ENCODE assay signal across 8 cellular contexts in the genomic region with DNA sequence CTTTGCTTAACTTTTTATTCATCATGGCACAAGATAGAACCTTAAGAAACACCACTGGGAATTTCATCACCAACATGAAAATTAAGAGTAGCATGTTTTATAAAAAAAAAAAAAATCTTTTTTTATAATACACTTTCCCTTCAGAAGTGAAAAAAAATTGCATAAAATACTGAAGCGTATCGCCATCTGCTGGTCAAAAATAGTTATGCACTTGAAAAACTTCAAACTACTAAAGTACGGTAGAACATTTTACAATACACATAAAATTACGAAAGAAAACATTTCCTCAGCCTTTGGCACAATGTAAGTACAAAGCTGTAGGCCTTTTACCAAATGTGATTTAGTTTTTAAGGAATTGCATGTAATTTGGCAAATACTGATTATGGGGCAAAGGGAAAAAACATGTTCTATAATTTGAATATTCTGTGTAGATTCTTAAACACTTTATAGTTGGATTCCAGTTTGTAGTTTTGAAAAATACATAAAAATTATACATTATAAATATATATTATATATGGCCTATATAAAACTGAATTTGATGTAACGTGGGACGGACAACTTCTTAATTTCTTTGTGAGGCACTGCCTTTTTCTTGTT. TPM values are rescaled to one million over a fixed set of nuclear protein-coding genes. Genes with fewer than 3 reads are reported as not detected.
DNase-seq lines count a peak whose midpoint lies in the region; ATAC-seq and TF ChIP-seq lines count a peak whose summit lies in the region.

No MANE protein-coding gene starts in this region.

- H3K4me3 ChIP-seq in astrocyte of the spinal cord (ENCODE audit: low read depth, low read length), result no peak overlapping the region
- H3K4me3 ChIP-seq in liver (ENCODE audit: low read depth in 1 of 3, low read length in 3 of 3), result no peak overlapping the region

- no peaks in the 10 kb centered on the region for H3K36me3 Mint-ChIP-seq in activated T-helper 17 cell treated with anti-CD3 and anti-CD28 coated beads, Interleukin-2, amount 50 U/mL, for 72 hours (ENCODE audit: low read depth)

- no peaks in the 10 kb centered on the region for H3K9me3 ChIP-seq in liver (ENCODE audit: control insufficient read depth in 4 of 4, low read length in 3 of 4)

- H3K36me3 ChIP-seq in liver (ENCODE audit: control insufficient read depth in 4 of 4, insufficient read depth in 3 of 4, low read depth in 1 of 4, low read length in 3 of 4), result no peaks in the 10 kb centered on the region

- H3K27me3 Mint-ChIP-seq in activated T-helper 17 cell treated with anti-CD3 and anti-CD28 coated beads, Interleukin-2, amount 50 U/mL, for 72 hours, result no peaks in the 10 kb centered on the region

- TF ChIP-seq CTCF in astrocyte of the spinal cord (IDR thresholded peaks at IDR 0.05; ENCODE audit: low read depth, low read length), result peak; percentile 61
- peak; percentile 57 for TF ChIP-seq CTCF in liver (IDR thresholded peaks at IDR 0.05; ENCODE audit: low read depth, low read length, missing input control)

- WGBS in liver, result 17% methylated on average over 6 of the region's 6 CpGs

- no peak overlapping the region for H3K27ac ChIP-seq in liver (ENCODE audit: low read depth in 1 of 2, low read length in 2 of 2)

- no peaks in the 10 kb centered on the region for H3K9me3 Mint-ChIP-seq in activated T-helper 17 cell treated with anti-CD3 and anti-CD28 coated beads, Interleukin-2, amount 50 U/mL, for 72 hours

- H3K4me1 ChIP-seq in liver (ENCODE audit: control insufficient read depth in 4 of 4, insufficient read depth in 4 of 4, low read length in 3 of 4), result no peaks in the 10 kb centered on the region

- in situ Hi-C loops in astrocyte of the spinal cord (cut with HindIII; ENCODE audit: low sequenced_read_pairs), result loop anchor here (25.0 kb wide), 2 partner anchors 400 to 950 kb away; no protein-coding TSS in a partner anchor

- no peak for ATAC-seq in activated T-helper 17 cell treated with anti-CD3 and anti-CD28 coated beads, Interleukin-2, amount 50 U/mL, for 72 hours (replicated peaks)

- no peak overlapping the region for H3K9ac ChIP-seq in liver (ENCODE audit: low read depth in 1 of 2, low read length in 2 of 2)

- no peaks in the 10 kb centered on the region for H3K27me3 ChIP-seq in liver (ENCODE audit: control insufficient read depth in 4 of 4, insufficient read depth in 4 of 4, low read length in 3 of 4)

- H3K27ac Mint-ChIP-seq in activated T-helper 17 cell treated with anti-CD3 and anti-CD28 coated beads, Interleukin-2, amount 50 U/mL, for 72 hours, result no peak overlapping the region

- no peaks in the 10 kb centered on the region for H3K4me1 Mint-ChIP-seq in activated T-helper 17 cell treated with anti-CD3 and anti-CD28 coated beads, Interleukin-2, amount 50 U/mL, for 72 hours

- H3K4me3 Mint-ChIP-seq in activated T-helper 17 cell treated with anti-CD3 and anti-CD28 coated beads, Interleukin-2, amount 50 U/mL, for 72 hours, result no peak overlapping the region

- TF ChIP-seq RAD21 in liver (IDR thresholded peaks at IDR 0.05), result peak; percentile 63 to 75

- DNase-seq in DMS53 (lab: John Stamatoyannopoulos, UW) (peak; percentile 48), HT1080 (ENCODE audit: low read depth) (peak; percentile 3), astrocyte of the spinal cord (ENCODE audit: low read depth, low spot score) (peak; percentile 56), iPS-NIHi7 (ENCODE audit: extremely low spot score) (no peak)
- DNase-seq in activated CD4-positive, CD25-positive, alpha-beta regulatory T cell (lab: John Stamatoyannopoulos, UW), result no peak
- no peak for DNase-seq in activated T-cell treated with anti-CD3 and anti-CD28 coated beads, Interleukin-2, amount 50 U/mL, for 1 hour

TF ChIP-seq in liver, 16 proteins besides CTCF, POLR2A, EP300 and RAD21:
- no peak for TF ChIP-seq HNF4G (IDR thresholded peaks at IDR 0.05)
- no peak for TF ChIP-seq YY1 (IDR thresholded peaks at IDR 0.05)
- no peak for TF ChIP-seq MAX (IDR thresholded peaks at IDR 0.05)
- no peak for TF ChIP-seq GABPA (IDR thresholded peaks at IDR 0.05 in 1 of 2, conservative IDR thresholded peaks at IDR 0.05 in 1 of 2)
- no peak for TF ChIP-seq ATF3 (IDR thresholded peaks at IDR 0.05)
- no peak for TF ChIP-seq ZBTB33 (IDR thresholded peaks at IDR 0.05)
- no peak for TF ChIP-seq EGR1 (IDR thresholded peaks at IDR 0.05; ENCODE audit: low read depth in 2 of 2)
- no peak for TF ChIP-seq NR2F2 (IDR thresholded peaks at IDR 0.05)
- TF ChIP-seq RXRA (IDR thresholded peaks at IDR 0.05), result no peak
- TF ChIP-seq SP1 (IDR thresholded peaks at IDR 0.05), result no peak
- TF ChIP-seq FOXA2 (IDR thresholded peaks at IDR 0.05), result no peak
- no peak for TF ChIP-seq FOXA1 (IDR thresholded peaks at IDR 0.05)
- TF ChIP-seq HNF4A (conservative IDR thresholded peaks at IDR 0.05), result no peak
- no peak for TF ChIP-seq REST (IDR thresholded peaks at IDR 0.05)

RNA-seq across cellular contexts. Expression of gene HCCS, which starts 26.5 kb away (rescaled TPM):
- 36.4 and 42.7 TPM in 2 replicates for total RNA-seq in HT1080 (2014; rRNA removed; shearing (Covaris generic))
- 43.6 and 47.0 TPM in 2 replicates for polyA plus RNA-seq in HT1080 (2015; cell fraction: cytosol; rRNA removed)
- polyA plus RNA-seq in HT1080 (2015; cell fraction: nucleus; rRNA removed), result 28.2 and 35.7 TPM in 2 replicates
- total RNA-seq in liver, result 10 to 100 TPM; 11.2 to 13.9 TPM
- 10 to 100 TPM; 14.7 to 16.0 TPM for polyA plus RNA-seq in liver
- total RNA-seq in activated T-helper 17 cell treated with anti-CD3 and anti-CD28 coated beads, Interleukin-2, amount 50 U/mL, for 72 hours, result 10 to 100 TPM; 15.5 to 29.8 TPM

Comparison
In these comparisons a context has a peak if more than half of its experiments do, and no peak if none do; other contexts are left out.
1. DNase-seq: peak in DMS53 (single experiment), HT1080 (single experiment) and astrocyte of the spinal cord (single experiment); none in activated CD4-positive, CD25-positive, alpha-beta regulatory T cell (0 of 4), iPS-NIHi7 (single experiment) and activated T-cell treated with anti-CD3 and anti-CD28 coated beads, Interleukin-2, amount 50 U/mL, for 1 hour (single experiment).